8 cellular contexts compared by ENCODE assay signal in genomic region chr2:101474752-101475384, GRCh38. TPM values are rescaled to one million over a fixed set of nuclear protein-coding genes. Genes with fewer than 3 reads are reported as not detected.
DNase-seq lines count a peak whose midpoint lies in the region; ATAC-seq, FAIRE-seq and TF ChIP-seq lines count a peak whose summit lies in the region.

Gene RFX8, minus strand, starts transcription at chr2:101475112. Its CDS starts 8,264 bp downstream, at chr2:101466848.

- H3K36me3 Mint-ChIP-seq in progenitor cell of endocrine pancreas (ENCODE audit: insufficient read depth): no peaks in the 10 kb centered on the region

- H3K4me3 Mint-ChIP-seq in progenitor cell of endocrine pancreas (ENCODE audit: low read depth): peak within 1 kb of the TSS; percentile 38

- no peaks in the 10 kb centered on the region for H3K36me3 ChIP-seq in cardiac muscle cell

- H3K4me1 ChIP-seq in cardiac muscle cell (ENCODE audit: low read depth): peaks cover 3% of the 10 kb centered on the region

- H3K9me3 ChIP-seq in cardiac muscle cell (ENCODE audit: low read depth): no peaks in the 10 kb centered on the region

- H3K4me3 ChIP-seq in cardiac muscle cell (peak within 1 kb of the TSS; percentile 46), fibroblast of the aortic adventitia (ENCODE audit: low read depth, low read length) (peak within 1 kb of the TSS; percentile 66)

- intact Hi-C loops in cardiac septum (cut with DNase I): no loop called here

- FAIRE-seq in urothelium cell line (lab: Jason Lieb, UNC): no peak

- peaks cover 71% of the 10 kb centered on the region for H3K27me3 Mint-ChIP-seq in progenitor cell of endocrine pancreas

- no peak within 1 kb of the TSS for H3K27ac ChIP-seq in cardiac muscle cell

- no peak within 1 kb of the TSS for H3K27ac Mint-ChIP-seq in progenitor cell of endocrine pancreas

- no peak for ATAC-seq in GM18868 (IDR thresholded peaks at IDR 0.05; ENCODE audit: unreplicated experiment)

- H3K27me3 ChIP-seq in cardiac muscle cell: peaks cover 60% of the 10 kb centered on the region

- DNase-seq in cardiac muscle cell (ENCODE audit: low read depth in 1 of 2, low spot score in 1 of 2): peak in 1 of 2 donors; percentile 90
- DNase-seq in cardiac septum (ENCODE audit: low spot score): no peak
- peak; percentile 57 for DNase-seq in activated T-cell treated with anti-CD3 and anti-CD28 coated beads for 24 hours (ENCODE audit: low read depth)
- peak; percentile 90 for DNase-seq in fibroblast of the aortic adventitia (ENCODE audit: low read depth)
- DNase-seq in progenitor cell of endocrine pancreas (ENCODE audit: low spot score, unreplicated experiment): no peak
- peak; percentile 50 for DNase-seq in urothelium cell line (ENCODE audit: low spot score)
- no peak for DNase-seq in GM19240 (ENCODE audit: insufficient read length, low spot score)

- TF ChIP-seq CTCF in cardiac muscle cell (IDR thresholded peaks at IDR 0.05; ENCODE audit: low read depth, low read length): no peak
- TF ChIP-seq CTCF in fibroblast of the aortic adventitia (IDR thresholded peaks at IDR 0.05; ENCODE audit: insufficient read depth, low read length): no peak
- no peak for TF ChIP-seq CTCF in progenitor cell of endocrine pancreas (IDR thresholded peaks at IDR 0.05; ENCODE audit: unreplicated experiment)

- H3K4me1 Mint-ChIP-seq in progenitor cell of endocrine pancreas (ENCODE audit: low read depth): no peaks in the 10 kb centered on the region

- H3K9me3 Mint-ChIP-seq in progenitor cell of endocrine pancreas (ENCODE audit: low read depth): no peaks in the 10 kb centered on the region

RNA-seq across cellular contexts. Expression of gene RFX8, which starts in this region (rescaled TPM):
- total RNA-seq in cardiac muscle cell: 0.12 TPM in 1 of 2 replicates, not detected in the other
- not detected in 2 replicates for polyA plus RNA-seq in cardiac muscle cell
- total RNA-seq in cardiac septum: not detected
- 5.3 and 24.1 TPM in 2 replicates for total RNA-seq in fibroblast of the aortic adventitia (ENCODE audit: low replicate concordance)
- not detected in 2 replicates for total RNA-seq in progenitor cell of endocrine pancreas

Comparison
In these comparisons a context has a peak if more than half of its experiments do, and no peak if none do; other contexts are left out.
1. DNase-seq: peak in activated T-cell treated with anti-CD3 and anti-CD28 coated beads for 24 hours (single experiment), fibroblast of the aortic adventitia (single experiment) and urothelium cell line (single experiment); none in cardiac septum (single experiment), progenitor cell of endocrine pancreas (single experiment) and GM19240 (single experiment).